15 cellular contexts compared by ENCODE assay signal in the genomic region with DNA sequence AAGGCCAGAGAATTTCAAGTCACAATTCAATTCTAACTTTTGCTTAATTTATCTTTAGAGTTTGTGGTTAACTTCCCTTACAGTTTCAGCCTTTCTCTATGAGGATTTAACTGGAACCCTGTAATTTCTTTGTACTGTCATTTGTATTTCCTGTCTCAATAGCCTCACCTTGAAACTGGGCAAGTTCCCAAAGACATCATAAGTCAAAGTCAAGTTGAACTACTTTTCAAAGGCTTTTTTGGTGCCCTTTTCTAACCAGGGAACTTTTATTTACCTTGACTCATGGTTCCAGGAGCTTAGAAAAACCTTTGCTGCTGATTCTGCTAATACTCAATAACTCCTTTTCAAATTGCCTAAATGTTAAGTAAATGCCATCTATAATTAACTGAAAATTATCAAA.
DNase-seq lines count a peak whose midpoint lies in the region; ATAC-seq, FAIRE-seq and TF ChIP-seq lines count a peak whose summit lies in the region.
"Had no signal": no experiment of that assay in that cellular context is flagged by ENCODE, and none has a peak within 500 bp of the region (broad histone marks: within the 10 kb centered on the region; RNA-seq: fewer than 3 reads in every experiment).

No MANE protein-coding gene starts in this region.

- no peaks in the 10 kb centered on the region for H3K27me3 ChIP-seq in GM06990 (replicated peaks; ENCODE audit: control insufficient read depth, insufficient read depth, low read length)
- H3K27me3 ChIP-seq in bronchial epithelial cell (ENCODE audit: control insufficient read depth, insufficient read depth, low read length): no peaks in the 10 kb centered on the region
- no peaks in the 10 kb centered on the region for H3K27me3 ChIP-seq in pancreas
- H3K27me3 ChIP-seq in SK-N-SH (ENCODE audit: insufficient read depth): no peaks in the 10 kb centered on the region
- no peaks in the 10 kb centered on the region for H3K27me3 ChIP-seq in gastroesophageal sphincter
- H3K27me3 ChIP-seq: BLaER1 had no signal

- no peaks in the 10 kb centered on the region for H3K79me2 ChIP-seq in SK-N-SH (ENCODE audit: insufficient read depth)

- H3K9me2 ChIP-seq in SK-N-SH: no peaks in the 10 kb centered on the region

- H3K9me3 ChIP-seq in pancreas (no peaks in the 10 kb centered on the region), SK-N-SH (no peaks in the 10 kb centered on the region), gastroesophageal sphincter (no peaks in the 10 kb centered on the region)
- H3K9me3 ChIP-seq: BLaER1, lower lobe of right lung had no signal

- H3K4me2 ChIP-seq in SK-N-SH: no peak overlapping the region
- H3K4me2 ChIP-seq: BLaER1 had no signal

- DNase-seq in GM06990 (ENCODE audit: extremely low read depth, insufficient read length) (peak; percentile 11), M059J (ENCODE audit: low read depth) (peak; percentile 88), bronchial epithelial cell (ENCODE audit: low read depth) (peak; percentile 95), pancreas (no peak), SK-N-SH (no peak)
- DNase-seq: activated CD4-positive, alpha-beta T cell treated with anti-CD3 and anti-CD28 coated beads for 1 hour; lower lobe of right lung; MM.1S; NCI-H2081; NCI-H748 treated with DMSO at 0.1 percent for 48 hours; SHP77 treated with DMSO at 0.1 percent for 48 hours had no signal

- intact Hi-C loops in pancreas (cut with DNase I): no loop called here

- TF ChIP-seq EP300 in SK-N-SH (IDR thresholded peaks at IDR 0.05; ENCODE audit: borderline replicate concordance in 1 of 2, low read depth in 1 of 2, low read length in 1 of 2): no peak
- no peak for TF ChIP-seq EP300 in gastroesophageal sphincter (IDR thresholded peaks at IDR 0.05)

- H3K27ac ChIP-seq in pancreas: peak overlapping the region in 2 of 4 donors; percentile 24 to 65
- H3K27ac ChIP-seq in SK-N-SH (ENCODE audit: low read depth in 2 of 2, low read length in 1 of 2): no peak overlapping the region
- no peak overlapping the region for H3K27ac ChIP-seq in gastroesophageal sphincter
- H3K27ac ChIP-seq: BLaER1, lower lobe of right lung had no signal

- H2AFZ ChIP-seq in SK-N-SH (ENCODE audit: low read depth): no peak overlapping the region

- TF ChIP-seq POLR2A in gastroesophageal sphincter (IDR thresholded peaks at IDR 0.05): no peak

- POLR2A ChIA-PET in SK-N-SH (lab: Yijun Ruan, JAX): no interaction called here

- H4K20me1 ChIP-seq in SK-N-SH (ENCODE audit: insufficient read depth): no peaks in the 10 kb centered on the region
- H4K20me1 ChIP-seq: BLaER1 had no signal

- H3F3A ChIP-seq in SK-N-SH (replicated peaks; ENCODE audit: insufficient read depth): peaks cover 5% of the 10 kb centered on the region

- H3K4me3 ChIP-seq in GM06990 (replicated peaks; ENCODE audit: low read depth, low read length) (no peak overlapping the region), bronchial epithelial cell (ENCODE audit: low read depth, low read length) (no peak overlapping the region), pancreas (no peak overlapping the region), SK-N-SH (ENCODE audit: low read depth in 2 of 2, low read length in 1 of 2) (no peak overlapping the region), gastroesophageal sphincter (no peak overlapping the region)
- H3K4me3 ChIP-seq: BLaER1, lower lobe of right lung had no signal

- no peak for TF ChIP-seq RAD21 in SK-N-SH (IDR thresholded peaks at IDR 0.05; ENCODE audit: low read length)

- ATAC-seq in pancreas: peak; percentile 80 to 94 (median 92)
- no peak for ATAC-seq in HG03139 (IDR thresholded peaks at IDR 0.05; ENCODE audit: unreplicated experiment)
- ATAC-seq in GM19395 (IDR thresholded peaks at IDR 0.05; ENCODE audit: unreplicated experiment): no peak
- ATAC-seq in gastroesophageal sphincter: no peak
- ATAC-seq: lower lobe of right lung had no signal

- H3K4me1 ChIP-seq in pancreas (peaks cover 0 to 23% (median 18%) of the 10 kb centered on the region in 3 donors), SK-N-SH (ENCODE audit: control insufficient read depth in 1 of 2, insufficient read depth in 2 of 2, low read depth in 1 of 2, low read length in 1 of 2) (peaks cover 6 to 29% of the 10 kb centered on the region in 2 experiments), gastroesophageal sphincter (peaks cover 0 to 12% (median 0%) of the 10 kb centered on the region in 3 donors)
- H3K4me1 ChIP-seq: lower lobe of right lung had no signal

- TF ChIP-seq CTCF in GM06990 (IDR thresholded peaks at IDR 0.05; ENCODE audit: insufficient read depth, low read length, poor library complexity, severe bottlenecking) (no peak), bronchial epithelial cell (IDR thresholded peaks at IDR 0.05; ENCODE audit: insufficient read depth, low read length, severe bottlenecking) (no peak), pancreas (IDR thresholded peaks at IDR 0.05) (no peak), SK-N-SH (IDR thresholded peaks at IDR 0.05) (no peak), gastroesophageal sphincter (IDR thresholded peaks at IDR 0.05) (no peak)

- CTCF ChIA-PET in SK-N-SH (lab: Yijun Ruan, JAX): interaction anchor here (1.0 kb wide), 1 partner anchor 21 kb away, joined by 4 read pairs; no protein-coding TSS in a partner anchor

- H3K9ac ChIP-seq in SK-N-SH: no peak overlapping the region
- H3K9ac ChIP-seq: BLaER1 had no signal

- FAIRE-seq in bronchial epithelial cell (lab: Jason Lieb, UNC): no peak
- no peak for FAIRE-seq in pancreas (lab: Jason Lieb, UNC)

- H3K36me3 ChIP-seq in GM06990 (ENCODE audit: control insufficient read depth, insufficient read depth, low read length) (no peaks in the 10 kb centered on the region), bronchial epithelial cell (ENCODE audit: control insufficient read depth, insufficient read depth, low read length) (no peaks in the 10 kb centered on the region), pancreas (no peaks in the 10 kb centered on the region), SK-N-SH (replicated peaks in 1 of 2; ENCODE audit: control insufficient read depth in 1 of 2, insufficient read depth in 2 of 2, low read length in 1 of 2) (no peaks in the 10 kb centered on the region), gastroesophageal sphincter (no peaks in the 10 kb centered on the region)
- H3K36me3 ChIP-seq: BLaER1, lower lobe of right lung had no signal

TF ChIP-seq in SK-N-SH, 30 proteins besides CTCF, POLR2A, EP300 and RAD21:
- TF ChIP-seq ELF1 (IDR thresholded peaks at IDR 0.05) (no peak), SIN3A (IDR thresholded peaks at IDR 0.05; ENCODE audit: borderline replicate concordance, low read depth, low read length) (no peak), USF2 (IDR thresholded peaks at IDR 0.05; ENCODE audit: borderline replicate concordance, low read depth, low read length) (no peak)
TF ChIP-seq in SK-N-SH: peak in this region for 0.

Comparison
In these comparisons a context has a peak if more than half of its experiments do, and no peak if none do; other contexts are left out.
1. DNase-seq: peak in GM06990 (single experiment), M059J (single experiment) and bronchial epithelial cell (single experiment); none in pancreas (0 of 6) and SK-N-SH (single experiment).
2. ATAC-seq: peak in pancreas (4 of 4); none in HG03139 (single experiment), GM19395 (single experiment) and gastroesophageal sphincter (single experiment).